In genomic region chr3:181709537-181710279, GRCh38 we compare ENCODE assay signal across 8 cellular contexts. TPM values are rescaled to one million over a fixed set of nuclear protein-coding genes. Genes with fewer than 3 reads are reported as not detected.
DNase-seq lines count a peak whose midpoint lies in the region; ATAC-seq and TF ChIP-seq lines count a peak whose summit lies in the region.

No MANE protein-coding gene starts in this region.

- TF ChIP-seq CTCF in AG04449 (IDR thresholded peaks at IDR 0.05; ENCODE audit: insufficient read depth, low read length, missing control alignments): peak; percentile 61
- peak; percentile 67 for TF ChIP-seq CTCF in LNCaP clone FGC (IDR thresholded peaks at IDR 0.05; ENCODE audit: control insufficient read depth, extremely low read depth, insufficient read depth)
- TF ChIP-seq CTCF in RWPE1 (conservative IDR thresholded peaks at IDR 0.05; ENCODE audit: low read depth): peak; percentile 88
- peak; percentile 71 to 85 for TF ChIP-seq CTCF in right atrium auricular region (IDR thresholded peaks at IDR 0.05)
- peak; percentile 36 to 68 (median 56) for TF ChIP-seq CTCF in sigmoid colon (IDR thresholded peaks at IDR 0.05)

- intact Hi-C loops in sigmoid colon (cut with DNase I): loop anchor here (2.0 to 10.0 kb wide), 4 partner anchors 533 to 973 kb away; no protein-coding TSS in a partner anchor

- TF ChIP-seq POLR2A in sigmoid colon (IDR thresholded peaks at IDR 0.05): no peak

- H3K4me3 Mint-ChIP-seq in activated naive CD8-positive, alpha-beta T cell treated with anti-CD3 and anti-CD28 coated beads for 36 hours: no peak overlapping the region

- H3K27me3 ChIP-seq in right atrium auricular region (peaks cover 48 to 56% of the 10 kb centered on the region in 2 donors), sigmoid colon (peaks cover 41 to 100% (median 99%) of the 10 kb centered on the region in 3 donors)

- H3K36me3 ChIP-seq in right atrium auricular region: no peaks in the 10 kb centered on the region
- H3K36me3 ChIP-seq in sigmoid colon: no peaks in the 10 kb centered on the region

- H3K4me3 ChIP-seq in AG04449 (ENCODE audit: low read depth, low read length) (no peak overlapping the region), LNCaP clone FGC (ENCODE audit: low read depth, low read length) (no peak overlapping the region), right atrium auricular region (no peak overlapping the region), sigmoid colon (no peak overlapping the region)

- H3K27ac ChIP-seq in RWPE1: no peak overlapping the region
- no peak overlapping the region for H3K27ac ChIP-seq in right atrium auricular region
- H3K27ac ChIP-seq in sigmoid colon: no peak overlapping the region

- no peak for DNase-seq in AG04449 (ENCODE audit: low read depth, low spot score)
- DNase-seq in LNCaP clone FGC (ENCODE audit: low read depth): peak; percentile 11
- DNase-seq in RWPE1 (ENCODE audit: low spot score): peak; percentile 42
- peak; percentile 47 for DNase-seq in activated naive CD8-positive, alpha-beta T cell treated with anti-CD3 and anti-CD28 coated beads for 36 hours
- DNase-seq in right atrium auricular region (ENCODE audit: low spot score): no peak
- peak; percentile 78 for DNase-seq in sigmoid colon

- peaks cover 61% of the 10 kb centered on the region for H3K27me3 Mint-ChIP-seq in activated naive CD8-positive, alpha-beta T cell treated with anti-CD3 and anti-CD28 coated beads for 36 hours

- WGBS in sigmoid colon, 2 donors: 3% methylated on average over 16 of the region's 16 CpGs

- TF ChIP-seq EP300 in sigmoid colon (IDR thresholded peaks at IDR 0.05): no peak

- H3K9me3 ChIP-seq in right atrium auricular region (no peaks in the 10 kb centered on the region), sigmoid colon (no peaks in the 10 kb centered on the region)

- peak; percentile 31 for ATAC-seq in GM18868 (IDR thresholded peaks at IDR 0.05; ENCODE audit: unreplicated experiment)
- ATAC-seq in GM21786 (IDR thresholded peaks at IDR 0.05; ENCODE audit: unreplicated experiment): no peak

- POLR2A ChIA-PET in AG04449 (lab: Yijun Ruan, JAX): no interaction called here
- POLR2A ChIA-PET in RWPE1 (lab: Yijun Ruan, JAX; ENCODE audit: low non-redundant PET): no interaction called here

- H3K27ac Mint-ChIP-seq in activated naive CD8-positive, alpha-beta T cell treated with anti-CD3 and anti-CD28 coated beads for 36 hours: no peak overlapping the region

- H3K36me3 Mint-ChIP-seq in activated naive CD8-positive, alpha-beta T cell treated with anti-CD3 and anti-CD28 coated beads for 36 hours: peaks cover 5% of the 10 kb centered on the region

- peaks cover 0 to 35% of the 10 kb centered on the region in 2 donors for H3K4me1 ChIP-seq in right atrium auricular region
- H3K4me1 ChIP-seq in sigmoid colon: peaks cover 0 to 35% (median 26%) of the 10 kb centered on the region in 4 donors

- CTCF ChIA-PET in AG04449 (lab: Yijun Ruan, JAX): interaction anchor here (0.9 to 5.9 kb wide), 17 partner anchors 8 to 1005 kb away, joined by 3 to 117 read pairs (median 4); no protein-coding TSS in a partner anchor
- CTCF ChIA-PET in RWPE1 (lab: Yijun Ruan, JAX): interaction anchor here (0.6 to 1.7 kb wide), 9 partner anchors 8 to 1123 kb away, joined by 3 to 10 read pairs (median 3); no protein-coding TSS in a partner anchor

- H3K4me1 Mint-ChIP-seq in activated naive CD8-positive, alpha-beta T cell treated with anti-CD3 and anti-CD28 coated beads for 36 hours: peaks cover 14% of the 10 kb centered on the region

- peaks cover 4% of the 10 kb centered on the region for H3K9me3 Mint-ChIP-seq in activated naive CD8-positive, alpha-beta T cell treated with anti-CD3 and anti-CD28 coated beads for 36 hours

RNA-seq across cellular contexts. Expression of gene SOX2, which starts 2.0 kb away (rescaled TPM):
- total RNA-seq in activated naive CD8-positive, alpha-beta T cell treated with anti-CD3 and anti-CD28 coated beads for 36 hours: not detected
- total RNA-seq in right atrium auricular region (under 1 TPM; 0.51 to 0.67 TPM), sigmoid colon (1 to 10 TPM; 4.9 to 7.7 (median 7.0) TPM)
- polyA plus RNA-seq in sigmoid colon: 1 to 10 TPM in 1 of 3 donors, not detected in 2; 1.9 TPM

Comparison
In these comparisons a context has a peak if more than half of its experiments do, and no peak if none do; other contexts are left out.
1. DNase-seq: peak in LNCaP clone FGC (single experiment), RWPE1 (single experiment), activated naive CD8-positive, alpha-beta T cell treated with anti-CD3 and anti-CD28 coated beads for 36 hours (single experiment) and sigmoid colon (single experiment); none in AG04449 (single experiment) and right atrium auricular region (single experiment).
2. Peak in every context shown above with its lines, with median percentiles within 50 percentile points of each other: CTCF ChIP-seq.